1 cellular context compared by ENCODE assay signal in genomic region chr20:50112512-50113419, GRCh38.
A peak's percentile ranks its signal among the peaks of the same experiment; 100 is the strongest.
TF ChIP-seq lines count a peak whose summit lies in the region.

TSS of gene UBE2V1 (minus strand) at chr20:50113150. CDS start at chr20:50113128, 22 bp downstream.

TF ChIP-seq in HepG2, 621 proteins besides CTCF, POLR2A, EP300 and RAD21 (continued from another document and continues in another):
- TF ChIP-seq ZBTB10 (CRISPR knock-in tag; IDR thresholded peaks at IDR 0.05; ENCODE audit: borderline replicate concordance): peak; percentile 66
- TF ChIP-seq AKAP8 (CRISPR knock-in tag; IDR thresholded peaks at IDR 0.05): no peak; the same call in 1 of the 2 replicates
- TF ChIP-seq ZNF609 (CRISPR knock-in tag; IDR thresholded peaks at IDR 0.05; ENCODE audit: borderline replicate concordance): no peak
- TF ChIP-seq ZNF17 (CRISPR knock-in tag; IDR thresholded peaks at IDR 0.05): no peak
- 0 out of 2 replicates have a peak, but pooled peaks have one; percentile 8 for TF ChIP-seq PBX2 (CRISPR knock-in tag; IDR thresholded peaks at IDR 0.05)
- TF ChIP-seq GZF1 (CRISPR knock-in tag; IDR thresholded peaks at IDR 0.05): no peak; the same call in 1 of the 2 replicates
- TF ChIP-seq ARNT2 (CRISPR knock-in tag; IDR thresholded peaks at IDR 0.05; ENCODE audit: low read depth): peak; percentile 97
- peak; percentile 57 for TF ChIP-seq GABPA (IDR thresholded peaks at IDR 0.05; ENCODE audit: low read depth, low read length)
- TF ChIP-seq GABPA (CRISPR knock-in tag; IDR thresholded peaks at IDR 0.05; ENCODE audit: low read depth): peak; percentile 59; the same call in 1 of the 2 replicates
- peak; percentile 31; the same call in 1 of the 2 replicates for TF ChIP-seq CBX5 (CRISPR knock-in tag; IDR thresholded peaks at IDR 0.05; ENCODE audit: borderline replicate concordance)
- no peak for TF ChIP-seq ATM (IDR thresholded peaks at IDR 0.05; ENCODE audit: borderline replicate concordance)
- peak; percentile 50; the same call in 1 of the 2 replicates for TF ChIP-seq ZBTB34 (CRISPR knock-in tag; IDR thresholded peaks at IDR 0.05)
- peak; percentile 20; the same call in 1 of the 2 replicates for TF ChIP-seq ZNF788 (CRISPR knock-in tag; IDR thresholded peaks at IDR 0.05; ENCODE audit: borderline replicate concordance)
- TF ChIP-seq ZSCAN5A (CRISPR knock-in tag; IDR thresholded peaks at IDR 0.05; ENCODE audit: borderline replicate concordance): peak; percentile 79; the same call in 1 of the 2 replicates
- no peak; the same call in 1 of the 2 replicates for TF ChIP-seq ZBTB21 (CRISPR knock-in tag; IDR thresholded peaks at IDR 0.05)
- no peak for TF ChIP-seq ZNF337 (CRISPR knock-in tag; IDR thresholded peaks at IDR 0.05; ENCODE audit: borderline replicate concordance, low read depth)
- peak; percentile 91 for TF ChIP-seq SALL1 (CRISPR knock-in tag; IDR thresholded peaks at IDR 0.05)
- TF ChIP-seq HIC2 (CRISPR knock-in tag; IDR thresholded peaks at IDR 0.05; ENCODE audit: low read depth): peak; percentile 1; the same call in 1 of the 2 replicates
- TF ChIP-seq PRDM15 (CRISPR knock-in tag; IDR thresholded peaks at IDR 0.05): 0 out of 2 replicates have a peak, but pooled peaks have one; percentile 6
- peak; percentile 82 for TF ChIP-seq ZIK1 (CRISPR knock-in tag; IDR thresholded peaks at IDR 0.05; ENCODE audit: borderline replicate concordance, low read depth)
- TF ChIP-seq ZBTB38 (CRISPR knock-in tag; IDR thresholded peaks at IDR 0.05): peak; percentile 84
- peak; percentile 93 for TF ChIP-seq ZNF329 (CRISPR knock-in tag; IDR thresholded peaks at IDR 0.05; ENCODE audit: low read depth)
- no peak for TF ChIP-seq HNRNPL (IDR thresholded peaks at IDR 0.05; ENCODE audit: low read depth, low read length)
- TF ChIP-seq RARA (CRISPR knock-in tag; IDR thresholded peaks at IDR 0.05): no peak; the same call in 1 of the 2 replicates
- no peak for TF ChIP-seq MTA3 (CRISPR knock-in tag; IDR thresholded peaks at IDR 0.05)
- peak; percentile 89 for TF ChIP-seq RBM39 (IDR thresholded peaks at IDR 0.05; ENCODE audit: low read depth, low read length, poor library complexity, severe bottlenecking)
- peak; percentile 36; the same call in 1 of the 2 replicates for TF ChIP-seq ZBTB26 (CRISPR knock-in tag; IDR thresholded peaks at IDR 0.05; ENCODE audit: borderline replicate concordance)
- TF ChIP-seq MYNN (CRISPR knock-in tag; IDR thresholded peaks at IDR 0.05; ENCODE audit: low read depth): no peak
- TF ChIP-seq ZNF121 (CRISPR knock-in tag; IDR thresholded peaks at IDR 0.05): no peak; the same call in 1 of the 2 replicates
- no peak for TF ChIP-seq ZNF615 (CRISPR knock-in tag; IDR thresholded peaks at IDR 0.05; ENCODE audit: borderline replicate concordance)
- peak; percentile 77; the same call in 1 of the 2 replicates for TF ChIP-seq HIVEP1 (CRISPR knock-in tag; IDR thresholded peaks at IDR 0.05)
- peak; percentile 39; the same call in 1 of the 2 replicates for TF ChIP-seq MAZ (IDR thresholded peaks at IDR 0.05; ENCODE audit: borderline replicate concordance, low read depth, low read length)
- peak; percentile 96 for TF ChIP-seq MAZ (CRISPR knock-in tag; IDR thresholded peaks at IDR 0.05; ENCODE audit: low read depth)
- peak; percentile 72 for TF ChIP-seq ZNF275 (CRISPR knock-in tag; IDR thresholded peaks at IDR 0.05; ENCODE audit: borderline replicate concordance)
- peak; percentile 87 for TF ChIP-seq HNRNPLL (IDR thresholded peaks at IDR 0.05; ENCODE audit: low read depth, low read length, poor library complexity, severe bottlenecking)
- peak; percentile 73; the same call in 1 of the 2 replicates for TF ChIP-seq ZNF256 (CRISPR knock-in tag; conservative IDR thresholded peaks at IDR 0.05)
- TF ChIP-seq POGZ (CRISPR knock-in tag; IDR thresholded peaks at IDR 0.05): 0 out of 2 replicates have a peak, but pooled peaks have one; percentile 16
- peak; percentile 91 for TF ChIP-seq ZNF891 (CRISPR knock-in tag; IDR thresholded peaks at IDR 0.05)
